ENCODE assay signal across 8 cellular contexts in the genomic region with DNA sequence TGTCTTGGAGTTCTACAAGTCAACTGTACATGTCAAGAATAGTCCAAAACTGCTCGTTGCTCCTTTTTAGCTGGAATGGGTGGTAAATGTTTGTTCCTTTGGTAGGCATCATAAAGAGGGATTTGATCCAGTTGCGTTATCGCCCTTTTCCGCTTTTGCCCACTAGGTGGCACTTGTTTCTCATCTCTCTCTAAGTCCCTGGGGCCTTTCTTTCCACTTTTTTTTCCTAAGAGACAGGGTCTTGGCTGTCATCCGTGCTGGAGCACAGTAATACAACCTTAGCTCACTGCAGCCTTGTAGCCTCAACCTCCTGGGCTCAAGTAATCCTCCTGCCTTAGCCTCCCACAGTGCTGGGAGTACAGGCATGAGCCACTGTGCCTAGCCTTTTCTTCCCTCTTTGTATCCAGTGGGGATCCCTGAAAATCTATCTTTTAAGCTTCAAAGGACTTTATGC. TPM values are rescaled to one million over a fixed set of nuclear protein-coding genes. Genes with fewer than 3 reads are reported as not detected.
DNase-seq lines count a peak whose midpoint lies in the region; ATAC-seq and TF ChIP-seq lines count a peak whose summit lies in the region.

No MANE protein-coding gene starts in this region.

- peaks cover 2% of the 10 kb centered on the region for H3K4me1 Mint-ChIP-seq in activated naive CD8-positive, alpha-beta T cell treated with anti-CD3 and anti-CD28 coated beads, Interleukin-2, amount 50 U/mL, for 24 hours

- 3% methylated on average over 5 of the region's 5 CpGs for WGBS in heart right ventricle, 2 donors

- DNase-seq in GF-D8 (lab: John Stamatoyannopoulos, UW) (peak; percentile 8), NCI-H1105 treated with DMSO at 0.1 percent for 48 hours (lab: John Stamatoyannopoulos, UW) (peak; percentile 81), SKM-1 (lab: John Stamatoyannopoulos, UW; ENCODE audit: unreplicated experiment) (peak; percentile 33), heart right ventricle (peak in 1 of 2 donors; percentile 65), retina (peak; percentile 81)
- DNase-seq in activated naive CD8-positive, alpha-beta T cell treated with anti-CD3 and anti-CD28 coated beads, Interleukin-2, amount 50 U/mL, for 24 hours = peak; percentile 61

- H3K27me3 ChIP-seq in heart right ventricle = no peaks in the 10 kb centered on the region

- H3K27ac Mint-ChIP-seq in activated naive CD8-positive, alpha-beta T cell treated with anti-CD3 and anti-CD28 coated beads, Interleukin-2, amount 50 U/mL, for 24 hours = no peak overlapping the region

- peaks cover 0 to 92% (median 44%) of the 10 kb centered on the region in 9 donors for H3K36me3 ChIP-seq in heart right ventricle

- peaks cover 0 to 13% (median 0%) of the 10 kb centered on the region in 9 donors for H3K4me1 ChIP-seq in heart right ventricle

- no peaks in the 10 kb centered on the region for H3K9me3 Mint-ChIP-seq in activated naive CD8-positive, alpha-beta T cell treated with anti-CD3 and anti-CD28 coated beads, Interleukin-2, amount 50 U/mL, for 24 hours

- H3K4me3 Mint-ChIP-seq in activated naive CD8-positive, alpha-beta T cell treated with anti-CD3 and anti-CD28 coated beads, Interleukin-2, amount 50 U/mL, for 24 hours = no peak overlapping the region

- peak; percentile 36 for ATAC-seq in activated naive CD8-positive, alpha-beta T cell treated with anti-CD3 and anti-CD28 coated beads, Interleukin-2, amount 50 U/mL, for 24 hours
- peak in 7 of 8 donors; percentile 38 to 73 (median 61) for ATAC-seq in heart right ventricle
- ATAC-seq in GM21423 (IDR thresholded peaks at IDR 0.05; ENCODE audit: unreplicated experiment) = no peak
- no peak for ATAC-seq in HG02610 (IDR thresholded peaks at IDR 0.05; ENCODE audit: unreplicated experiment)

- intact Hi-C loops in heart right ventricle (cut with DNase I) = loop anchor here in 9 of 10 donors (2.0 to 10.0 kb wide), 4 partner anchors 466 to 476 kb away; no protein-coding TSS in a partner anchor

- H3K9me3 ChIP-seq in heart right ventricle = no peaks in the 10 kb centered on the region

- no peak overlapping the region for H3K27ac ChIP-seq in heart right ventricle

- H3K36me3 Mint-ChIP-seq in activated naive CD8-positive, alpha-beta T cell treated with anti-CD3 and anti-CD28 coated beads, Interleukin-2, amount 50 U/mL, for 24 hours (ENCODE audit: low read depth) = peaks cover 39% of the 10 kb centered on the region

- no peak overlapping the region for H3K4me3 ChIP-seq in heart right ventricle

- TF ChIP-seq CTCF in heart right ventricle (IDR thresholded peaks at IDR 0.05) = peak; percentile 61 to 87 (median 78)

- no peaks in the 10 kb centered on the region for H3K27me3 Mint-ChIP-seq in activated naive CD8-positive, alpha-beta T cell treated with anti-CD3 and anti-CD28 coated beads, Interleukin-2, amount 50 U/mL, for 24 hours

RNA-seq across cellular contexts. Expression of a gene that starts 20.7 kb away (rescaled TPM):
- 10 to 100 TPM; 19.5 to 32.1 (median 25.1) TPM for total RNA-seq in heart right ventricle
- 10 to 100 TPM; 37.3 to 37.9 TPM for polyA plus RNA-seq in heart right ventricle

RNA-seq across cellular contexts. Expression of a gene that starts 27.3 kb away (rescaled TPM):
- total RNA-seq in heart right ventricle = 10 to 100 TPM; 20.7 to 34.8 (median 28.1) TPM
- 10 to 100 TPM; 13.5 to 29.2 TPM for polyA plus RNA-seq in heart right ventricle

RNA-seq across cellular contexts. Expression of a gene that starts 32.4 kb away (rescaled TPM):
- 10 to 100 TPM in 4 of 10 donors, 1 to 10 TPM in 6; 5.5 to 11.2 (median 8.9) TPM for total RNA-seq in heart right ventricle
- 1 to 10 TPM; 2.1 to 2.7 TPM for polyA plus RNA-seq in heart right ventricle

RNA-seq across cellular contexts. Expression of a gene that starts 32.5 kb away (rescaled TPM):
- 10 to 100 TPM; 11.7 to 20.1 (median 17.0) TPM for total RNA-seq in heart right ventricle
- 10 to 100 TPM in 1 of 2 donors, 1 to 10 TPM in 1; 6.9 to 10.8 TPM for polyA plus RNA-seq in heart right ventricle

RNA-seq across cellular contexts. Expression of a gene that starts 36.5 kb away (rescaled TPM):
- under 1 TPM in 5 of 10 donors, not detected in 5; 0.09 to 0.15 (median 0.12) TPM for total RNA-seq in heart right ventricle
- polyA plus RNA-seq in heart right ventricle = under 1 TPM; 0.44 to 0.45 TPM

Comparison
In these comparisons a context has a peak if more than half of its experiments do, and no peak if none do; other contexts are left out.
1. ATAC-seq: peak in activated naive CD8-positive, alpha-beta T cell treated with anti-CD3 and anti-CD28 coated beads, Interleukin-2, amount 50 U/mL, for 24 hours (single experiment) and heart right ventricle (7 of 8); none in GM21423 (single experiment) and HG02610 (single experiment).